Comparison of ENCODE assay signal across 22 cellular contexts in genomic region chr16:3720418-3720817, GRCh38. TPM values are rescaled to one million over a fixed set of nuclear protein-coding genes. Genes with fewer than 3 reads are reported as not detected.
DNase-seq lines count a peak whose midpoint lies in the region; ATAC-seq, FAIRE-seq and TF ChIP-seq lines count a peak whose summit lies in the region.
"Had no signal": no experiment of that assay in that cellular context is flagged by ENCODE, and none has a peak within 500 bp of the region (broad histone marks: within the 10 kb centered on the region; RNA-seq: fewer than 3 reads in every experiment).

No MANE protein-coding gene starts in this region.

- peak overlapping the region; percentile 36 for H3K9ac ChIP-seq in NT2/D1 (ENCODE audit: insufficient read length, low read depth)
- H3K9ac ChIP-seq in endodermal cell (ENCODE audit: extremely low read depth, low read length, poor library complexity, severe bottlenecking), result no peak overlapping the region

- H3K9me3 ChIP-seq in left ventricle myocardium inferior (replicated peaks), result no peaks in the 10 kb centered on the region
- H3K9me3 ChIP-seq in right atrium auricular region, result no peaks in the 10 kb centered on the region
- no peaks in the 10 kb centered on the region for H3K9me3 ChIP-seq in NT2/D1 (ENCODE audit: insufficient read depth, low read length)
- H3K9me3 ChIP-seq in endodermal cell (ENCODE audit: control insufficient read depth, low read length), result no peaks in the 10 kb centered on the region
- H3K9me3 ChIP-seq: HAP-1 had no signal

- H3K27me3 ChIP-seq in left ventricle myocardium inferior (ENCODE audit: low read depth), result no peaks in the 10 kb centered on the region
- H3K27me3 ChIP-seq in right atrium auricular region, result no peaks in the 10 kb centered on the region
- H3K27me3 ChIP-seq in NT2/D1 (ENCODE audit: insufficient read depth, insufficient read length), result no peaks in the 10 kb centered on the region
- H3K27me3 ChIP-seq in endodermal cell (ENCODE audit: control insufficient read depth, insufficient read depth, low read length, poor library complexity, severe bottlenecking), result no peaks in the 10 kb centered on the region

- H3K27ac Mint-ChIP-seq in endodermal cell (no peak overlapping the region), nephron progenitor cell (peak overlapping the region; percentile 50)
- H3K27ac Mint-ChIP-seq: B cell; CD4-positive, alpha-beta T cell had no signal

- H3K4me3 Mint-ChIP-seq in endodermal cell (no peak overlapping the region), nephron progenitor cell (no peak overlapping the region)
- H3K4me3 Mint-ChIP-seq: B cell had no signal

- H3K27ac ChIP-seq in left ventricle myocardium inferior (replicated peaks), result peak overlapping the region; percentile 52
- H3K27ac ChIP-seq in right atrium auricular region, result no peak overlapping the region
- H3K27ac ChIP-seq in endodermal cell (ENCODE audit: low read depth, low read length), result no peak overlapping the region

- no peak for DNase-seq in left ventricle myocardium inferior
- no peak for DNase-seq in right atrium auricular region (ENCODE audit: low spot score)
- no peak for DNase-seq in NT2/D1 (ENCODE audit: low read depth, low spot score)
- DNase-seq in endodermal cell, result peak; percentile 29
- DNase-seq in nephron progenitor cell, result no peak
- DNase-seq in GM12891 (ENCODE audit: insufficient read length, low spot score), result no peak
- DNase-seq in epidermal melanocyte (ENCODE audit: insufficient read length, low spot score), result no peak
- DNase-seq: C1 segment of cervical spinal cord; CD4-positive, alpha-beta T cell; DMS153; DMS79 treated with DMSO at 0.1 percent for 48 hours; EL; GOT3 had no signal

- H3K36me3 ChIP-seq in left ventricle myocardium inferior, result no peaks in the 10 kb centered on the region
- no peaks in the 10 kb centered on the region for H3K36me3 ChIP-seq in right atrium auricular region
- peaks cover 3% of the 10 kb centered on the region for H3K36me3 ChIP-seq in NT2/D1 (ENCODE audit: insufficient read depth, insufficient read length, low read length)
- no peaks in the 10 kb centered on the region for H3K36me3 ChIP-seq in endodermal cell (ENCODE audit: control insufficient read depth, insufficient read depth, low read length)

- no peak for TF ChIP-seq POLR2A in GM12891 (IDR thresholded peaks at IDR 0.05; ENCODE audit: low read depth, low read length)

- H3K36me3 Mint-ChIP-seq in endodermal cell (ENCODE audit: low read depth), result no peaks in the 10 kb centered on the region
- H3K36me3 Mint-ChIP-seq in nephron progenitor cell (ENCODE audit: low read depth), result no peaks in the 10 kb centered on the region

- FAIRE-seq in GM12891 (lab: Jason Lieb, UNC), result no peak
- FAIRE-seq: A204.1, D721Med, G401.6, GM12892, GM19239, HTR-8/SVneo had no signal

- H3K4me1 Mint-ChIP-seq in endodermal cell, result peaks cover 8% of the 10 kb centered on the region
- H3K4me1 Mint-ChIP-seq in nephron progenitor cell, result peaks cover 16% of the 10 kb centered on the region

- peaks cover 31% of the 10 kb centered on the region for H3K4me1 ChIP-seq in left ventricle myocardium inferior
- H3K4me1 ChIP-seq in right atrium auricular region, result peaks cover 0 to 19% of the 10 kb centered on the region in 2 donors
- peaks cover 15% of the 10 kb centered on the region for H3K4me1 ChIP-seq in NT2/D1 (ENCODE audit: insufficient read depth, insufficient read length)
- H3K4me1 ChIP-seq in endodermal cell (ENCODE audit: control insufficient read depth, insufficient read depth, low read length), result no peaks in the 10 kb centered on the region

- no peak overlapping the region for H3K4me3 ChIP-seq in left ventricle myocardium inferior
- no peak overlapping the region for H3K4me3 ChIP-seq in right atrium auricular region
- H3K4me3 ChIP-seq in NT2/D1 (ENCODE audit: insufficient read length, low read depth), result no peak overlapping the region
- no peak overlapping the region for H3K4me3 ChIP-seq in endodermal cell (ENCODE audit: low read length)
- H3K4me3 ChIP-seq: HAP-1 had no signal

- intact Hi-C loops in left ventricle myocardium inferior (cut with micrococcal nuclease), result no loop called here

- no peak for TF ChIP-seq CTCF in left ventricle myocardium inferior (IDR thresholded peaks at IDR 0.05; ENCODE audit: borderline replicate concordance)
- TF ChIP-seq CTCF in right atrium auricular region (IDR thresholded peaks at IDR 0.05), result no peak
- no peak for TF ChIP-seq CTCF in endodermal cell (conservative IDR thresholded peaks at IDR 0.05)
- TF ChIP-seq CTCF in nephron progenitor cell (IDR thresholded peaks at IDR 0.05), result no peak

- no peak for ATAC-seq in activated CD4-positive, CD25-positive, alpha-beta regulatory T cell treated with anti-CD3 and anti-CD28 coated beads, Interleukin-2, amount 50 U/mL, for 24 hours

- 93 to 99% methylated on average over 9 to 11 of the region's 11 CpGs for WGBS in endodermal cell (ENCODE audit: insufficient coverage in 1 of 2, insufficient read length in 1 of 2), 2 experiments

- H3K27me3 Mint-ChIP-seq in endodermal cell (ENCODE audit: insufficient read depth), result no peaks in the 10 kb centered on the region
- H3K27me3 Mint-ChIP-seq in nephron progenitor cell (ENCODE audit: low read depth, poor library complexity), result no peaks in the 10 kb centered on the region
- H3K27me3 Mint-ChIP-seq: B cell; CD4-positive, alpha-beta T cell had no signal

- H3K9me3 Mint-ChIP-seq in endodermal cell, result no peaks in the 10 kb centered on the region
- no peaks in the 10 kb centered on the region for H3K9me3 Mint-ChIP-seq in nephron progenitor cell
- H3K9me3 Mint-ChIP-seq: CD4-positive, alpha-beta T cell had no signal

TF ChIP-seq in GM12891, 5 proteins besides CTCF, POLR2A, EP300 and RAD21:
- TF ChIP-seq SPI1 (IDR thresholded peaks at IDR 0.05; ENCODE audit: low read depth, low read length), result no peak
- TF ChIP-seq POLR2AphosphoS5 (IDR thresholded peaks at IDR 0.05; ENCODE audit: low read depth, low read length), result no peak
- TF ChIP-seq PAX5 (IDR thresholded peaks at IDR 0.05; ENCODE audit: insufficient read depth, low read length, severe bottlenecking), result no peak
- TF ChIP-seq TAF1 (IDR thresholded peaks at IDR 0.05; ENCODE audit: low read depth, low read length), result no peak
- no peak for TF ChIP-seq POU2F2 (IDR thresholded peaks at IDR 0.05; ENCODE audit: low read depth, low read length)

RNA-seq across cellular contexts. Expression of gene TRAP1, which starts 3.1 kb away (rescaled TPM):
- total RNA-seq in left ventricle myocardium inferior (128 TPM), right atrium auricular region (10 to 100 TPM; 67.7 to 86.0 TPM), endodermal cell (100 to 1,000 TPM; 144 to 156 TPM)
- 114 TPM for polyA plus RNA-seq in endodermal cell (2013, experiment 1 of 2)
- polyA plus RNA-seq in endodermal cell (2013, experiment 2 of 2), result 102 TPM
- polyA plus RNA-seq in GM12891 (2012; ENCODE audit: low read depth, missing spikeins), result 153 TPM
